ENCODE assay signal across 24 cellular contexts in the genomic region with DNA sequence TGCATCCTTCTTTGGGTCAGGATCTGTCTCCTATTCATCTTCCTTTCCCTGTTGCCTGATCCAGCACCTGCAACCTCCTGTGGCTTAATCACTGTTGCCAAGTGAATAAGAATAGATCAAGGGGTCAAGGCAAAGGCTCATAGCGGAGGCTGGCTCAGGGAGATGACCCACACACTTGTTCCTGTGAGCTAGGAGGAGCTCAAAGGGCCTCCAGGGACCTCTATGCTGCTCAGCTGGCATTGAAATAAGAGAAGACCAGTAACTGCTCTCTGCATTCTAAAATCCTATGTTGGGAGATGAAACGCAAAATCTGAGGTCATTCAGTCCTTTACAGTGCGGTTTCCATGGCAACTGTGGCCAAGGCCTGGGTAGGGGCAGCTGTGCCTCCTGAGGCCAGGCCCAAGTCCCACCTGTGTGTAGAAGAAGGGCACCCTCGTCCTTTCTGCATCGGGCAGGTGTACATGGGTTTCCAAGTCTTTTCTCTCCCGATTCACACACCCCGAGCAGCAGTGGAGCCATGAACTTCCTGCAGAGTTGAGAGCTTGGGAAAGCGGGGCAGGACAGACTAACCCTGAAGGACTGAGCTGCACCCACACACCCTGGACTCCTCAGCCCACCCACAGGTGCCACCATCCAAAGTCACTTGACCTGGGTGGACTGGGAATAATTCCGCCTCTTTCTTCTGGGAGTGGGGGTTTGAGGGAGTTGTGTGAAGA. TPM values are rescaled to one million over a fixed set of nuclear protein-coding genes. Genes with fewer than 3 reads are reported as not detected.
A peak's percentile ranks its signal among the peaks of the same experiment; 100 is the strongest.
DNase-seq lines count a peak whose midpoint lies in the region; ATAC-seq and TF ChIP-seq lines count a peak whose summit lies in the region.
"Had no signal": no experiment of that assay in that cellular context is flagged by ENCODE, and none has a peak within 500 bp of the region (broad histone marks: within the 10 kb centered on the region; RNA-seq: fewer than 3 reads in every experiment).

No MANE protein-coding gene starts in this region.

- no peak overlapping the region for H3K14ac ChIP-seq in H9 (ENCODE audit: insufficient read depth, low read length)

- H3K27me3 Mint-ChIP-seq in H9 (ENCODE audit: low read depth): peaks cover 83% of the 10 kb centered on the region
- H3K27me3 Mint-ChIP-seq in activated naive CD8-positive, alpha-beta T cell treated with anti-CD3 and anti-CD28 coated beads, Interleukin-2, amount 50 U/mL, for 24 hours: peaks cover 1% of the 10 kb centered on the region

- no peak overlapping the region for H4K5ac ChIP-seq in H9 (ENCODE audit: insufficient read length, low read depth, low read length)

- H3K79me1 ChIP-seq in H9 (ENCODE audit: insufficient read depth, low read depth, low read length, poor library complexity, severe bottlenecking): no peaks in the 10 kb centered on the region

- H3K36me3 Mint-ChIP-seq in H9 (ENCODE audit: insufficient read depth in 1 of 3, low read depth in 3 of 3): no peaks in the 10 kb centered on the region; a peak in 1 of 7 replicates
- no peaks in the 10 kb centered on the region for H3K36me3 Mint-ChIP-seq in activated naive CD8-positive, alpha-beta T cell treated with anti-CD3 and anti-CD28 coated beads, Interleukin-2, amount 50 U/mL, for 24 hours (ENCODE audit: low read depth)
- H3K36me3 Mint-ChIP-seq: activated naive CD8-positive, alpha-beta T cell treated with anti-CD3 and anti-CD28 coated beads for 36 hours had no signal

- H2BK12ac ChIP-seq in H9 (ENCODE audit: insufficient read length, low read depth, low read length): no peak overlapping the region

- no peak for TF ChIP-seq CTCF in H9 (conservative IDR thresholded peaks at IDR 0.05)

- H4K8ac ChIP-seq in H9 (replicated peaks; ENCODE audit: insufficient read length, low read depth, low read length): no peak overlapping the region

- no peaks in the 10 kb centered on the region; the same call in 1 of the 2 replicates for H3K27me3 ChIP-seq in H9 (ENCODE audit: insufficient read depth, low read length)
- H3K27me3 ChIP-seq: body of pancreas had no signal

- H3K9me3 Mint-ChIP-seq in H9: no peaks in the 10 kb centered on the region
- H3K9me3 Mint-ChIP-seq in activated naive CD8-positive, alpha-beta T cell treated with anti-CD3 and anti-CD28 coated beads, Interleukin-2, amount 50 U/mL, for 24 hours: no peaks in the 10 kb centered on the region
- H3K9me3 Mint-ChIP-seq: activated naive CD8-positive, alpha-beta T cell treated with anti-CD3 and anti-CD28 coated beads for 36 hours; activated T-cell treated with anti-CD3 and anti-CD28 coated beads, Interleukin-2, amount 50 U/mL, for 72 hours had no signal

- ATAC-seq in activated naive CD8-positive, alpha-beta T cell treated with anti-CD3 and anti-CD28 coated beads, Interleukin-2, amount 50 U/mL, for 24 hours: no peak
- no peak for ATAC-seq in GM18519 (IDR thresholded peaks at IDR 0.05; ENCODE audit: low FRiP score, unreplicated experiment)
- no peak for ATAC-seq in GM21825 (IDR thresholded peaks at IDR 0.05; ENCODE audit: unreplicated experiment)
- ATAC-seq: activated T-cell treated with anti-CD3 and anti-CD28 coated beads, Interleukin-2, amount 50 U/mL, for 72 hours had no signal

- peak overlapping the region in 2 of 3 experiments; percentile 79 to 93; a peak in 4 of 7 replicates for H3K27ac Mint-ChIP-seq in H9
- no peak overlapping the region for H3K27ac Mint-ChIP-seq in activated naive CD8-positive, alpha-beta T cell treated with anti-CD3 and anti-CD28 coated beads, Interleukin-2, amount 50 U/mL, for 24 hours
- H3K27ac Mint-ChIP-seq: activated naive CD8-positive, alpha-beta T cell treated with anti-CD3 and anti-CD28 coated beads for 36 hours; activated T-cell treated with anti-CD3 and anti-CD28 coated beads, Interleukin-2, amount 50 U/mL, for 72 hours had no signal

- H2AK5ac ChIP-seq in H9 (ENCODE audit: insufficient read length, low read length): no peak overlapping the region

- no peak overlapping the region for H2BK5ac ChIP-seq in H9 (ENCODE audit: insufficient read length, low read length)

- no peaks in the 10 kb centered on the region for H4K20me1 ChIP-seq in H9 (ENCODE audit: control insufficient read depth, insufficient read depth, insufficient read length)

- H3K4me1 ChIP-seq in H9 (ENCODE audit: insufficient read depth, low read length): peaks cover 14% of the 10 kb centered on the region; the same call in 1 of the 2 replicates
- H3K4me1 ChIP-seq: body of pancreas, lower lobe of right lung, stomach had no signal

- H3K23me2 ChIP-seq in H9 (ENCODE audit: insufficient read length, low read depth, low read length, poor library complexity, severe bottlenecking): no peaks in the 10 kb centered on the region

- DNase-seq in DMS153 (lab: John Stamatoyannopoulos, UW) (peak; percentile 50), H9 (peak; percentile 87), NCI-H69 (lab: John Stamatoyannopoulos, UW) (peak; percentile 84), iPS DF 4.7 (ENCODE audit: extremely low read depth, low spot score) (peak; percentile 44), MV-4-11 (lab: John Stamatoyannopoulos, UW) (no peak)
- DNase-seq in activated naive CD8-positive, alpha-beta T cell treated with anti-CD3 and anti-CD28 coated beads, Interleukin-2, amount 50 U/mL, for 24 hours: no peak
- DNase-seq: activated naive CD8-positive, alpha-beta T cell treated with anti-CD3 and anti-CD28 coated beads for 36 hours; activated T-cell treated with anti-CD3 and anti-CD28 coated beads, Interleukin-2, amount 50 U/mL, for 72 hours; DMS53; glutamatergic neuron; HCEC 1CT; Kasumi-1; kidney; lower lobe of right lung; NCI-H1105 treated with DMSO at 0.1 percent for 48 hours; stimulated activated CD4-positive, alpha-beta T cell treated with anti-CD3 and anti-CD28 coated beads, Interleukin-4, amount 100 ng/mL, for 4 hours; stomach; T-helper 9 cell; trophoblast cell had no signal

- no peak overlapping the region for H3K9ac ChIP-seq in H9 (ENCODE audit: extremely low read depth, insufficient read length, low read length)

- no peak overlapping the region for H2BK15ac ChIP-seq in H9 (ENCODE audit: low read depth, low read length)

- H3K56ac ChIP-seq in H9 (ENCODE audit: insufficient read length, low read depth, low read length): no peak overlapping the region

- no peak overlapping the region for H3K18ac ChIP-seq in H9 (ENCODE audit: insufficient read length, low read depth, low read length)

- H2AFZ ChIP-seq in H9 (ENCODE audit: low read length): no peak overlapping the region

- no CpG with 5 or more reads among the region's 9 CpGs for WGBS in H9 (ENCODE audit: extremely low coverage, insufficient read length, low lambda C conversion rate)

- H3K79me2 ChIP-seq in H9 (ENCODE audit: insufficient read depth, low read length): no peaks in the 10 kb centered on the region

- no peak overlapping the region for H3T11ph ChIP-seq in H9 (ENCODE audit: low read length)

- H3K23ac ChIP-seq in H9 (ENCODE audit: insufficient read length, low read depth, low read length): no peak overlapping the region

- H3K9me3 ChIP-seq in H9 (ENCODE audit: control insufficient read depth, low read depth, low read length): no peaks in the 10 kb centered on the region
- H3K9me3 ChIP-seq: body of pancreas, lower lobe of right lung, stomach had no signal

- H3K4me1 Mint-ChIP-seq in H9: peaks cover 19 to 22% of the 10 kb centered on the region in 2 experiments
- no peaks in the 10 kb centered on the region for H3K4me1 Mint-ChIP-seq in activated naive CD8-positive, alpha-beta T cell treated with anti-CD3 and anti-CD28 coated beads, Interleukin-2, amount 50 U/mL, for 24 hours
- H3K4me1 Mint-ChIP-seq: activated naive CD8-positive, alpha-beta T cell treated with anti-CD3 and anti-CD28 coated beads for 36 hours had no signal

- H3K4me3 Mint-ChIP-seq in H9: peak overlapping the region; percentile 31 to 66; a peak in 3 of 5 replicates
- H3K4me3 Mint-ChIP-seq in activated naive CD8-positive, alpha-beta T cell treated with anti-CD3 and anti-CD28 coated beads, Interleukin-2, amount 50 U/mL, for 24 hours: no peak overlapping the region
- H3K4me3 Mint-ChIP-seq: activated naive CD8-positive, alpha-beta T cell treated with anti-CD3 and anti-CD28 coated beads for 36 hours; activated T-cell treated with anti-CD3 and anti-CD28 coated beads, Interleukin-2, amount 50 U/mL, for 72 hours had no signal

- H3K4me2 ChIP-seq in H9 (ENCODE audit: insufficient read depth, insufficient read length, low read length): peak overlapping the region; percentile 29

- H4K91ac ChIP-seq in H9 (ENCODE audit: insufficient read length, low read depth, low read length): no peak overlapping the region

- H3K27ac ChIP-seq in H9 (ENCODE audit: insufficient read length, low read depth, low read length): no peak overlapping the region
- H3K27ac ChIP-seq: body of pancreas, lower lobe of right lung, stomach had no signal

- no peak overlapping the region for H2BK120ac ChIP-seq in H9 (ENCODE audit: low read depth, low read length, poor library complexity, severe bottlenecking)

- H2BK20ac ChIP-seq in H9 (ENCODE audit: low read depth, low read length, poor library complexity, severe bottlenecking): no peak overlapping the region

- no peak overlapping the region for H3K4ac ChIP-seq in H9 (ENCODE audit: low read depth, low read length)

RNA-seq across cellular contexts. Expression of a gene that starts 27.8 kb away (rescaled TPM):
- 0.09 and 0.11 TPM in 2 replicates for total RNA-seq in H9 (2021)
- total RNA-seq: activated naive CD8-positive, alpha-beta T cell treated with anti-CD3 and anti-CD28 coated beads for 36 hours; activated T-cell treated with anti-CD3 and anti-CD28 coated beads, Interleukin-2, amount 50 U/mL, for 72 hours; HT1080; NCI-H460 had no signal

Comparison
In these comparisons a context has a peak if more than half of its experiments do, and no peak if none do; other contexts are left out.
1. DNase-seq: peak in DMS153 (single experiment), H9 (single experiment), NCI-H69 (single experiment) and iPS DF 4.7 (single experiment); none in MV-4-11 (single experiment) and activated naive CD8-positive, alpha-beta T cell treated with anti-CD3 and anti-CD28 coated beads, Interleukin-2, amount 50 U/mL, for 24 hours (single experiment).